ENCODE assay signal across 1 cellular context in the genomic region with DNA sequence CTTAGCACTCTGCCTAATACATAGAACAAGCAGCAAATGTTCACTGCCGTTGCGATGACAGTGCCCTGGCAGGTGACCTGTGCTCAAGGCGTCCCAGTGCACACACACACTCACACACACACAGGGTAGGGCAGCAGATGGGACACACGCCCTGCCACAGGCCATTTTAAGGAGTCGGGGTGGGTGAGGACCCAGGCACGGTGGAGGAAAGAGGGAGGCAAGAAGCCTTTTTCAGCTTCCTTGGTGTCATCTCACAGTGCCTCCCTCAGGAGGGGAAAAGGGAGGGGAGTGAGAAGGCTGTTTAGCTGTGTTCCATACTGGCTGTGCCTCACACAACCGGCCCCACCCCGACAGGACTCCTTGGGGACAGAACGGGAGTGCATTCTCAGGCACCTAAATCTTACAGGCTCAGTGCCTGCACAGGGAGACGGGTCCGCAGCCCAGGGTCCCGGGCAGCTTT.
TF ChIP-seq lines count a peak whose summit lies in the region.

No MANE protein-coding gene starts in this region.

TF ChIP-seq in GM23338, 12 proteins besides CTCF, POLR2A, EP300 and RAD21 (continued from another document):
- TF ChIP-seq, protein P1, sequence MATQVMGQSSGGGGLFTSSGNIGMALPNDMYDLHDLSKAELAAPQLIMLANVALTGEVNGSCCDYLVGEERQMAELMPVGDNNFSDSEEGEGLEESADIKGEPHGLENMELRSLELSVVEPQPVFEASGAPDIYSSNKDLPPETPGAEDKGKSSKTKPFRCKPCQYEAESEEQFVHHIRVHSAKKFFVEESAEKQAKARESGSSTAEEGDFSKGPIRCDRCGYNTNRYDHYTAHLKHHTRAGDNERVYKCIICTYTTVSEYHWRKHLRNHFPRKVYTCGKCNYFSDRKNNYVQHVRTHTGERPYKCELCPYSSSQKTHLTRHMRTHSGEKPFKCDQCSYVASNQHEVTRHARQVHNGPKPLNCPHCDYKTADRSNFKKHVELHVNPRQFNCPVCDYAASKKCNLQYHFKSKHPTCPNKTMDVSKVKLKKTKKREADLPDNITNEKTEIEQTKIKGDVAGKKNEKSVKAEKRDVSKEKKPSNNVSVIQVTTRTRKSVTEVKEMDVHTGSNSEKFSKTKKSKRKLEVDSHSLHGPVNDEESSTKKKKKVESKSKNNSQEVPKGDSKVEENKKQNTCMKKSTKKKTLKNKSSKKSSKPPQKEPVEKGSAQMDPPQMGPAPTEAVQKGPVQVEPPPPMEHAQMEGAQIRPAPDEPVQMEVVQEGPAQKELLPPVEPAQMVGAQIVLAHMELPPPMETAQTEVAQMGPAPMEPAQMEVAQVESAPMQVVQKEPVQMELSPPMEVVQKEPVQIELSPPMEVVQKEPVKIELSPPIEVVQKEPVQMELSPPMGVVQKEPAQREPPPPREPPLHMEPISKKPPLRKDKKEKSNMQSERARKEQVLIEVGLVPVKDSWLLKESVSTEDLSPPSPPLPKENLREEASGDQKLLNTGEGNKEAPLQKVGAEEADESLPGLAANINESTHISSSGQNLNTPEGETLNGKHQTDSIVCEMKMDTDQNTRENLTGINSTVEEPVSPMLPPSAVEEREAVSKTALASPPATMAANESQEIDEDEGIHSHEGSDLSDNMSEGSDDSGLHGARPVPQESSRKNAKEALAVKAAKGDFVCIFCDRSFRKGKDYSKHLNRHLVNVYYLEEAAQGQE (IDR thresholded peaks at IDR 0.05; ENCODE audit: unreplicated experiment) = no peak
- TF ChIP-seq, protein P2, sequence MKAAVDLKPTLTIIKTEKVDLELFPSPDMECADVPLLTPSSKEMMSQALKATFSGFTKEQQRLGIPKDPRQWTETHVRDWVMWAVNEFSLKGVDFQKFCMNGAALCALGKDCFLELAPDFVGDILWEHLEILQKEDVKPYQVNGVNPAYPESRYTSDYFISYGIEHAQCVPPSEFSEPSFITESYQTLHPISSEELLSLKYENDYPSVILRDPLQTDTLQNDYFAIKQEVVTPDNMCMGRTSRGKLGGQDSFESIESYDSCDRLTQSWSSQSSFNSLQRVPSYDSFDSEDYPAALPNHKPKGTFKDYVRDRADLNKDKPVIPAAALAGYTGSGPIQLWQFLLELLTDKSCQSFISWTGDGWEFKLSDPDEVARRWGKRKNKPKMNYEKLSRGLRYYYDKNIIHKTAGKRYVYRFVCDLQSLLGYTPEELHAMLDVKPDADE (IDR thresholded peaks at IDR 0.05) = no peak
- TF ChIP-seq CREB1 (CRISPR knock-in tag; IDR thresholded peaks at IDR 0.05; ENCODE audit: low read depth) (no peak), EZH2 (IDR thresholded peaks at IDR 0.05; ENCODE audit: low read depth, unreplicated experiment) (no peak)
